ENCODE assay signal across 17 cellular contexts in genomic region chr12:101609198-101609597, GRCh38. TPM values are rescaled to one million over a fixed set of nuclear protein-coding genes. Genes with fewer than 3 reads are reported as not detected.
DNase-seq lines count a peak whose midpoint lies in the region; ATAC-seq, FAIRE-seq and TF ChIP-seq lines count a peak whose summit lies in the region.
"Had no signal": no experiment of that assay in that cellular context is flagged by ENCODE, and none has a peak within 500 bp of the region (broad histone marks: within the 10 kb centered on the region; RNA-seq: fewer than 3 reads in every experiment).

No MANE protein-coding gene starts in this region.

- TF ChIP-seq CTCF in Caco-2 (IDR thresholded peaks at IDR 0.05; ENCODE audit: insufficient read depth in 1 of 2, low read depth in 1 of 2, low read length in 1 of 2, severe bottlenecking in 1 of 2, unreplicated experiment in 1 of 2) (no peak), body of pancreas (IDR thresholded peaks at IDR 0.05) (no peak), pancreas (IDR thresholded peaks at IDR 0.05) (no peak), stomach (IDR thresholded peaks at IDR 0.05) (no peak), GM13976 (IDR thresholded peaks at IDR 0.05; ENCODE audit: borderline replicate concordance, control extremely low read depth, extremely low read depth, insufficient read depth, missing control alignments) (no peak)

- CTCF ChIA-PET in Caco-2 (lab: Charles Lee): no interaction called here

- H3K9me3 ChIP-seq in Caco-2: no peaks in the 10 kb centered on the region
- no peaks in the 10 kb centered on the region for H3K9me3 ChIP-seq in body of pancreas
- H3K9me3 ChIP-seq in pancreas: no peaks in the 10 kb centered on the region
- no peaks in the 10 kb centered on the region for H3K9me3 ChIP-seq in stomach

- peak overlapping the region; percentile 99 for H3K27ac Mint-ChIP-seq in Caco-2 (ENCODE audit: unreplicated experiment)
- H3K27ac Mint-ChIP-seq: CD8-positive, alpha-beta memory T cell; H9 had no signal

- H3K4me1 Mint-ChIP-seq in Caco-2 (ENCODE audit: low read depth, unreplicated experiment): peaks cover 22% of the 10 kb centered on the region
- H3K4me1 Mint-ChIP-seq: CD8-positive, alpha-beta memory T cell; IgD-negative memory B cell had no signal

- peaks cover 38% of the 10 kb centered on the region for H3K4me1 ChIP-seq in Caco-2
- H3K4me1 ChIP-seq in body of pancreas: peaks cover 73% of the 10 kb centered on the region
- peaks cover 21 to 34% (median 25%) of the 10 kb centered on the region in 3 donors for H3K4me1 ChIP-seq in pancreas
- H3K4me1 ChIP-seq in stomach: peaks cover 12 to 34% (median 17%) of the 10 kb centered on the region in 4 donors

- ATAC-seq in body of pancreas (no peak), pancreas (no peak), esophagus mucosa (no peak)

- intact Hi-C loops in Caco-2 (cut with micrococcal nuclease; ENCODE audit: unreplicated experiment): loop anchor here (2.0 kb wide), 1 partner anchor 28 kb away; no protein-coding TSS in a partner anchor
- intact Hi-C loops in body of pancreas (cut with DNase I): no loop called here
- intact Hi-C loops in pancreas (cut with DNase I): no loop called here
- intact Hi-C loops in stomach (cut with DNase I; ENCODE audit: low total_unique reads): no loop called here

- no peak overlapping the region for H3K4me3 ChIP-seq in Caco-2 (ENCODE audit: low read depth, low read length)
- H3K4me3 ChIP-seq in body of pancreas: no peak overlapping the region
- peak overlapping the region in 1 of 4 donors; percentile 25 for H3K4me3 ChIP-seq in pancreas
- no peak overlapping the region for H3K4me3 ChIP-seq in stomach

- WGBS in body of pancreas, 2 donors: 87 to 91% methylated on average over 4 of the region's 4 CpGs
- WGBS in pancreas, 2 donors: 90% methylated on average over 4 of the region's 4 CpGs
- WGBS in stomach, 5 donors: 76 to 91% (median 80%) methylated on average over 4 of the region's 4 CpGs

- no peak for FAIRE-seq in pancreas (lab: Jason Lieb, UNC)
- FAIRE-seq: GM18507, GM19239 had no signal

- POLR2A ChIA-PET in Caco-2 (lab: Charles Lee): no interaction called here

- in situ Hi-C loops in GM13976 (cut with MboI; ENCODE audit: low sequenced_read_pairs, unreplicated experiment): no loop called here

- no TSS peak for BruUV-seq in Caco-2 (replicated peaks; lab: Mats Ljungman, UMichigan)

- no peaks in the 10 kb centered on the region for H3K27me3 Mint-ChIP-seq in Caco-2 (ENCODE audit: insufficient read depth, unreplicated experiment)

- peaks cover 7% of the 10 kb centered on the region for H3K36me3 Mint-ChIP-seq in Caco-2 (ENCODE audit: insufficient read depth, unreplicated experiment)
- H3K36me3 Mint-ChIP-seq: CD8-positive, alpha-beta memory T cell had no signal

- H3K4me3 Mint-ChIP-seq in Caco-2 (ENCODE audit: unreplicated experiment): peak overlapping the region; percentile 74
- H3K4me3 Mint-ChIP-seq: CD8-positive, alpha-beta memory T cell; H9; IgD-negative memory B cell had no signal

- TF ChIP-seq EP300 in stomach (IDR thresholded peaks at IDR 0.05): no peak

- H3K27me3 ChIP-seq in Caco-2 (replicated peaks; ENCODE audit: control insufficient read depth, insufficient read depth, low read length) (no peaks in the 10 kb centered on the region), body of pancreas (no peaks in the 10 kb centered on the region), pancreas (no peaks in the 10 kb centered on the region), stomach (no peaks in the 10 kb centered on the region)

- H3K27ac ChIP-seq in body of pancreas: peak overlapping the region in 3 of 4 donors; percentile 81 to 87 (median 85)
- H3K27ac ChIP-seq in pancreas: peak overlapping the region in 3 of 4 donors; percentile 60 to 91 (median 89)
- peak overlapping the region; percentile 69 to 87 (median 80) for H3K27ac ChIP-seq in stomach

- peaks cover 8% of the 10 kb centered on the region for H3K9me3 Mint-ChIP-seq in Caco-2 (ENCODE audit: unreplicated experiment)
- H3K9me3 Mint-ChIP-seq: CD8-positive, alpha-beta memory T cell; H9; IgD-negative memory B cell had no signal

- no peak for TF ChIP-seq POLR2A in body of pancreas (IDR thresholded peaks at IDR 0.05)
- TF ChIP-seq POLR2A in stomach (IDR thresholded peaks at IDR 0.05): no peak

- DNase-seq in Caco-2 (no peak), body of pancreas (no peak), pancreas (no peak), stomach (no peak), NCI-H774 (lab: John Stamatoyannopoulos, UW) (no peak), GM13976 (ENCODE audit: low spot score) (no peak)
- DNase-seq in stimulated activated CD4-positive, alpha-beta T cell treated with anti-CD3 and anti-CD28 coated beads, Interleukin-2, amount 100 ng/mL, for 48 hours: no peak
- DNase-seq: CD8-positive, alpha-beta memory T cell; GOT3; H9 had no signal

- H3K36me3 ChIP-seq in Caco-2 (ENCODE audit: control insufficient read depth, insufficient read depth, low read length): no peaks in the 10 kb centered on the region
- H3K36me3 ChIP-seq in body of pancreas (replicated peaks in 1 of 2; ENCODE audit: insufficient read depth in 1 of 2, low read depth in 2 of 2): no peaks in the 10 kb centered on the region
- H3K36me3 ChIP-seq in pancreas: no peaks in the 10 kb centered on the region
- no peaks in the 10 kb centered on the region for H3K36me3 ChIP-seq in stomach

RNA-seq across cellular contexts. Expression of gene MYBPC1, which starts 14.4 kb away (rescaled TPM):
- 0.19 TPM in 1 of 2 replicates, not detected in the other for total RNA-seq in Caco-2 (2022)
- under 1 TPM; 0.66 to 0.78 TPM for total RNA-seq in body of pancreas
- 10 to 100 TPM in 1 of 6 donors, under 1 TPM in 3, not detected in 2; 0.12 to 13.6 (median 0.36) TPM for total RNA-seq in pancreas
- under 1 TPM; 0.08 to 0.59 TPM for polyA plus RNA-seq in pancreas
- 1 to 10 TPM in 2 of 5 donors, under 1 TPM in 1, not detected in 2; 0.45 to 8.8 (median 6.6) TPM for total RNA-seq in stomach
- 1 to 10 TPM in 2 of 3 donors, under 1 TPM in 1; 0.31 to 2.1 (median 1.4) TPM for polyA plus RNA-seq in stomach
- total RNA-seq in esophagus mucosa: 0.40 TPM
- total RNA-seq: CD8-positive, alpha-beta memory T cell; Daoy; H9; HT-29 had no signal
- polyA plus RNA-seq: BJ; CD8-positive, alpha-beta memory T cell; IgD-negative memory B cell had no signal
